ENCODE assay signal across 16 cellular contexts in the genomic region with DNA sequence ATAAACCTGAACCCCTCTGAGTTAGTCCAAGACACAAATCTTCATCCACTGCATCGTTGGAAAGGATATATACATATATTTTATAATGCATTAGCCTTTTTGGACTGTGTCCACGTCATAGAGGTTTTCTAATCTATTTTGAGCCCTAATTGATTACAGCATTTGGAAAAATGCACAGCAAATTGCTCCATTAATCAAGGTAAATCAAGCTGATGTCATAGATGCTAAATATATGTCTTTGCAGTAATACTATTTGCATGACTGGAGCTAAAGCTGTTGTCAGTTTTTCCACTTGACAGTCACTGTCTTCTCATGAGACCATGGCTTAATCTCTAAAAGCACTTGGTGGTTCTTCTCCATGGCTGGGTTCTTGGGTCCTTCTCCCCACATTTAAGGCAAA.
DNase-seq lines count a peak whose midpoint lies in the region; ATAC-seq and TF ChIP-seq lines count a peak whose summit lies in the region.
"Had no signal": no experiment of that assay in that cellular context is flagged by ENCODE, and none has a peak within 500 bp of the region (broad histone marks: within the 10 kb centered on the region; RNA-seq: fewer than 3 reads in every experiment).

No MANE protein-coding gene starts in this region.

- peak overlapping the region; percentile 25 for H3K27ac ChIP-seq in A673 (ENCODE audit: low read depth, low read length, poor library complexity, severe bottlenecking)
- no peak overlapping the region for H3K27ac ChIP-seq in GM23248
- H3K27ac ChIP-seq in SK-N-SH (ENCODE audit: low read depth in 2 of 2, low read length in 1 of 2): peak overlapping the region in 1 of 2 experiments; percentile 99; a peak in 3 of 4 replicates
- H3K27ac ChIP-seq in mesenchymal stem cell (ENCODE audit: low read length, poor library complexity, severe bottlenecking): no peak overlapping the region
- H3K27ac ChIP-seq: BLaER1, HL-60 had no signal

- H3K4ac ChIP-seq in mesenchymal stem cell (ENCODE audit: low read depth in 1 of 2, low read length in 2 of 2): no peak overlapping the region

- no peak overlapping the region for H4K8ac ChIP-seq in mesenchymal stem cell (ENCODE audit: low read length)

- 80 to 83% methylated on average over 2 of the region's 2 CpGs for WGBS in GM23248 (ENCODE audit: low coverage in 1 of 2, low lambda C conversion rate in 2 of 2, missing lambda C conversion rate in 2 of 2), 2 experiments
- 15% methylated on average over 2 of the region's 2 CpGs for WGBS in SK-N-SH (ENCODE audit: low lambda C conversion rate)
- no CpG with 5 or more reads among the region's 2 CpGs for WGBS in mesenchymal stem cell

- H2AFZ ChIP-seq in GM23248 (no peak overlapping the region), SK-N-SH (ENCODE audit: low read depth) (no peak overlapping the region), mesenchymal stem cell (ENCODE audit: low read depth, low read length) (no peak overlapping the region)

- H2BK15ac ChIP-seq in mesenchymal stem cell (ENCODE audit: low read depth, poor library complexity, severe bottlenecking): no peak overlapping the region

- peaks cover 3% of the 10 kb centered on the region for H3K79me1 ChIP-seq in mesenchymal stem cell (replicated peaks; ENCODE audit: low read length, poor library complexity, severe bottlenecking)

- CTCF ChIA-PET in A673 (lab: Charles Lee): interaction anchor here (1.4 kb wide), 1 partner anchor 8 kb away, joined by 5 read pairs; no protein-coding TSS in a partner anchor
- CTCF ChIA-PET in SK-N-SH (lab: Yijun Ruan, JAX): interaction anchor here (4.3 kb wide), 1 partner anchor 8 kb away, joined by 37 read pairs; no protein-coding TSS in a partner anchor

- in situ Hi-C loops in GM23248 (cut with MboI): no loop called here

- H3K14ac ChIP-seq in mesenchymal stem cell (ENCODE audit: low read length in 2 of 2): no peak overlapping the region

- no peaks in the 10 kb centered on the region for H3K9me3 ChIP-seq in A673 (ENCODE audit: low read depth, low read length, poor library complexity, severe bottlenecking)
- no peaks in the 10 kb centered on the region for H3K9me3 ChIP-seq in GM23248 (ENCODE audit: low read depth)
- no peaks in the 10 kb centered on the region for H3K9me3 ChIP-seq in SK-N-SH
- H3K9me3 ChIP-seq in mesenchymal stem cell (ENCODE audit: control insufficient read depth, low read length): no peaks in the 10 kb centered on the region
- H3K9me3 ChIP-seq: BLaER1, HAP-1 had no signal

- peak overlapping the region in 1 of 2 experiments; percentile 63 for H2BK12ac ChIP-seq in mesenchymal stem cell (ENCODE audit: low read length in 2 of 2)

- no peak for DNase-seq in A673 (ENCODE audit: low spot score)
- peak; percentile 47 for DNase-seq in GM23248
- no peak for DNase-seq in SK-N-SH
- peak; percentile 35 for DNase-seq in mesenchymal stem cell
- DNase-seq in islet precursor cell: no peak
- DNase-seq: Calu3; CD8-positive, alpha-beta T cell; DMS53; DND-41; Karpas-422; KBM-7 had no signal

- no peak overlapping the region for H2AK5ac ChIP-seq in mesenchymal stem cell (ENCODE audit: low read length, severe bottlenecking)

- H3K36me3 ChIP-seq in A673 (ENCODE audit: insufficient read depth, low read length, poor library complexity, severe bottlenecking) (peaks cover 38% of the 10 kb centered on the region), GM23248 (ENCODE audit: low read depth) (no peaks in the 10 kb centered on the region), SK-N-SH (replicated peaks in 1 of 2; ENCODE audit: control insufficient read depth in 1 of 2, insufficient read depth in 2 of 2, low read length in 1 of 2) (peaks cover 0 to 34% of the 10 kb centered on the region in 2 experiments), mesenchymal stem cell (ENCODE audit: control insufficient read depth in 1 of 2, insufficient read depth in 2 of 2, low read depth in 1 of 2, low read length in 2 of 2) (peaks cover 3 to 30% of the 10 kb centered on the region in 2 experiments)
- H3K36me3 ChIP-seq: BLaER1, HAP-1 had no signal

- no peaks in the 10 kb centered on the region for H4K20me1 ChIP-seq in GM23248 (ENCODE audit: insufficient read depth)
- no peaks in the 10 kb centered on the region for H4K20me1 ChIP-seq in SK-N-SH (ENCODE audit: insufficient read depth)
- H4K20me1 ChIP-seq: BLaER1 had no signal

- H3K9ac ChIP-seq in GM23248: no peak overlapping the region
- peak overlapping the region; percentile 64; the same call in 1 of the 2 replicates for H3K9ac ChIP-seq in SK-N-SH
- no peak overlapping the region for H3K9ac ChIP-seq in mesenchymal stem cell (ENCODE audit: low read length)
- H3K9ac ChIP-seq: BLaER1 had no signal

- H2BK120ac ChIP-seq in mesenchymal stem cell (ENCODE audit: low read depth, low read length): no peak overlapping the region

- H3F3A ChIP-seq in GM23248 (ENCODE audit: insufficient read depth) (peaks cover 40% of the 10 kb centered on the region), SK-N-SH (replicated peaks; ENCODE audit: insufficient read depth) (peaks cover 52% of the 10 kb centered on the region)

- H3K4me3 ChIP-seq in A673 (ENCODE audit: low read depth, low read length, poor library complexity, severe bottlenecking): no peak overlapping the region
- no peak overlapping the region for H3K4me3 ChIP-seq in GM23248
- H3K4me3 ChIP-seq in SK-N-SH (ENCODE audit: low read depth in 2 of 2, low read length in 1 of 2): no peak overlapping the region
- H3K4me3 ChIP-seq in mesenchymal stem cell (ENCODE audit: insufficient read depth in 1 of 2, low read depth in 1 of 2, low read length in 2 of 2): no peak overlapping the region
- H3K4me3 ChIP-seq: BLaER1, HAP-1 had no signal

- H3K9me2 ChIP-seq in GM23248 (ENCODE audit: insufficient read depth): no peaks in the 10 kb centered on the region
- no peaks in the 10 kb centered on the region for H3K9me2 ChIP-seq in SK-N-SH

- TF ChIP-seq RAD21 in SK-N-SH (IDR thresholded peaks at IDR 0.05; ENCODE audit: low read length): no peak

- no peak overlapping the region for H3K23ac ChIP-seq in mesenchymal stem cell (ENCODE audit: low read length in 2 of 2)

- POLR2A ChIA-PET in A673 (lab: Charles Lee; ENCODE audit: low non-redundant PET) (no interaction called here), SK-N-SH (lab: Yijun Ruan, JAX) (no interaction called here)

- no TSS peak for BruUV-seq in A673 (replicated peaks; lab: Mats Ljungman, UMichigan)

- no peak overlapping the region for H2BK5ac ChIP-seq in mesenchymal stem cell (ENCODE audit: low read depth, low read length, poor library complexity, severe bottlenecking)

- ATAC-seq in HG02763 (IDR thresholded peaks at IDR 0.05; ENCODE audit: unreplicated experiment) (no peak), GM19328 (IDR thresholded peaks at IDR 0.05; ENCODE audit: unreplicated experiment) (no peak)
- ATAC-seq: CD8-positive, alpha-beta T cell had no signal

- TF ChIP-seq CTCF in A673 (conservative IDR thresholded peaks at IDR 0.05; ENCODE audit: low read depth, low read length) (no peak), SK-N-SH (IDR thresholded peaks at IDR 0.05) (no peak)

- peaks cover 22% of the 10 kb centered on the region for H3K79me2 ChIP-seq in GM23248 (ENCODE audit: insufficient read depth)
- H3K79me2 ChIP-seq in SK-N-SH (ENCODE audit: insufficient read depth): peaks cover 46% of the 10 kb centered on the region

- no peak overlapping the region for H4K91ac ChIP-seq in mesenchymal stem cell (ENCODE audit: low read length)

- H3K27me3 ChIP-seq in A673 (replicated peaks; ENCODE audit: insufficient read depth, low read depth, low read length, poor library complexity) (no peaks in the 10 kb centered on the region), GM23248 (replicated peaks; ENCODE audit: insufficient read depth) (no peaks in the 10 kb centered on the region), SK-N-SH (ENCODE audit: insufficient read depth) (no peaks in the 10 kb centered on the region), mesenchymal stem cell (ENCODE audit: control insufficient read depth in 1 of 2, insufficient read depth in 1 of 2, low read length in 2 of 2) (no peaks in the 10 kb centered on the region)
- H3K27me3 ChIP-seq: BLaER1 had no signal

- TF ChIP-seq EP300 in SK-N-SH (IDR thresholded peaks at IDR 0.05; ENCODE audit: borderline replicate concordance in 1 of 2, low read depth in 1 of 2, low read length in 1 of 2): peak; percentile 85 to 95

- H3K18ac ChIP-seq in mesenchymal stem cell (ENCODE audit: low read depth in 1 of 2, low read length in 2 of 2): peak overlapping the region in 1 of 2 experiments; percentile 67

- H3K4me1 ChIP-seq in A673 (ENCODE audit: insufficient read depth, low read length, poor library complexity, severe bottlenecking) (peaks cover 40% of the 10 kb centered on the region), GM23248 (ENCODE audit: insufficient read depth) (peaks cover 56% of the 10 kb centered on the region), SK-N-SH (ENCODE audit: control insufficient read depth in 1 of 2, insufficient read depth in 2 of 2, low read depth in 1 of 2, low read length in 1 of 2) (peaks cover 2 to 42% of the 10 kb centered on the region in 2 experiments; a peak in 3 of 4 replicates), mesenchymal stem cell (ENCODE audit: control insufficient read depth, insufficient read depth, low read depth, low read length) (peaks cover 3% of the 10 kb centered on the region)
- H3K4me1 ChIP-seq: BLaER1, HAP-1 had no signal

- H3K4me2 ChIP-seq in GM23248 (ENCODE audit: unreplicated experiment): no peak overlapping the region
- H3K4me2 ChIP-seq in SK-N-SH: no peak overlapping the region; the same call in 1 of the 2 replicates
- H3K4me2 ChIP-seq in mesenchymal stem cell (ENCODE audit: low read length, poor library complexity, severe bottlenecking): no peak overlapping the region
- H3K4me2 ChIP-seq: BLaER1 had no signal

- intact Hi-C loops in A673 (cut with micrococcal nuclease; ENCODE audit: unreplicated experiment): no loop called here

TF ChIP-seq in SK-N-SH, 30 proteins besides CTCF, POLR2A, EP300 and RAD21 (continues in another document):
- TF ChIP-seq, protein P1, sequence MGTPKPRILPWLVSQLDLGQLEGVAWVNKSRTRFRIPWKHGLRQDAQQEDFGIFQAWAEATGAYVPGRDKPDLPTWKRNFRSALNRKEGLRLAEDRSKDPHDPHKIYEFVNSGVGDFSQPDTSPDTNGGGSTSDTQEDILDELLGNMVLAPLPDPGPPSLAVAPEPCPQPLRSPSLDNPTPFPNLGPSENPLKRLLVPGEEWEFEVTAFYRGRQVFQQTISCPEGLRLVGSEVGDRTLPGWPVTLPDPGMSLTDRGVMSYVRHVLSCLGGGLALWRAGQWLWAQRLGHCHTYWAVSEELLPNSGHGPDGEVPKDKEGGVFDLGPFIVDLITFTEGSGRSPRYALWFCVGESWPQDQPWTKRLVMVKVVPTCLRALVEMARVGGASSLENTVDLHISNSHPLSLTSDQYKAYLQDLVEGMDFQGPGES (IDR thresholded peaks at IDR 0.05; ENCODE audit: low read depth, low read length): no peak
- TF ChIP-seq MEF2A (IDR thresholded peaks at IDR 0.05; ENCODE audit: borderline replicate concordance, low read depth): peak; percentile 94
- TF ChIP-seq TEAD4 (IDR thresholded peaks at IDR 0.05; ENCODE audit: borderline replicate concordance, insufficient read depth): peak; percentile 72; the same call in 1 of the 2 replicates

Comparison
In these comparisons a context has a peak if more than half of its experiments do, and no peak if none do; other contexts are left out.
1. DNase-seq: peak in GM23248 (single experiment) and mesenchymal stem cell (single experiment); none in A673 (single experiment), SK-N-SH (single experiment) and islet precursor cell (single experiment).